Comparison of ENCODE assay signal across 8 cellular contexts in genomic region chr5:177426566-177427210, GRCh38. TPM values are rescaled to one million over a fixed set of nuclear protein-coding genes. Genes with fewer than 3 reads are reported as not detected.
DNase-seq lines count a peak whose midpoint lies in the region; ATAC-seq and TF ChIP-seq lines count a peak whose summit lies in the region.

Gene GRK6 (plus strand): TSS chr5:177426676. CDS start chr5:177426846, 170 bp downstream.

- H3K4me3 ChIP-seq in suprapubic skin, result peak within 1 kb of the TSS; percentile 87

- H3K4me1 ChIP-seq in suprapubic skin, result peaks cover 56% of the 10 kb centered on the region

- in situ Hi-C loops in KBM-7 (cut with MboI; ENCODE audit: low pct_unique_long_range_greater_than_20kb, low sequenced_read_pairs), result no loop called here

- no peak for TF ChIP-seq EP300 in suprapubic skin (IDR thresholded peaks at IDR 0.05)

- peak; percentile 55 to 87 for TF ChIP-seq POLR2A in suprapubic skin (IDR thresholded peaks at IDR 0.05)

- peaks cover 5% of the 10 kb centered on the region for H3K36me3 ChIP-seq in suprapubic skin

- no peaks in the 10 kb centered on the region for H3K27me3 ChIP-seq in suprapubic skin

- H3K27ac ChIP-seq in suprapubic skin, result peak within 1 kb of the TSS; percentile 92

- ATAC-seq in GM21529 (IDR thresholded peaks at IDR 0.05; ENCODE audit: unreplicated experiment), result peak; percentile 8

- DNase-seq in Daoy (ENCODE audit: low read depth) (peak; percentile 59), KBM-7 (peak; percentile 28), mesenteric fat pad (ENCODE audit: low spot score) (no peak), suprapubic skin (ENCODE audit: low spot score in 2 of 2) (peak in 1 of 2 donors; percentile 80), SW 1271 (lab: John Stamatoyannopoulos, UW) (no peak)
- DNase-seq in activated CD4-positive, alpha-beta T cell treated with anti-CD3 and anti-CD28 coated beads, Interleukin-2, amount 50 U/mL, for 4 hours, result peak; percentile 49 to 58
- peak; percentile 49 for DNase-seq in effector CD8-positive, alpha-beta T cell (lab: John Stamatoyannopoulos, UW)

- H3K9me3 ChIP-seq in suprapubic skin, result no peaks in the 10 kb centered on the region

- 1% methylated on average over 39 of the region's 82 CpGs for WGBS in suprapubic skin

- TF ChIP-seq CTCF in suprapubic skin (IDR thresholded peaks at IDR 0.05), result no peak

RNA-seq across cellular contexts. Expression of gene GRK6, which starts in this region (rescaled TPM):
- total RNA-seq in Daoy (2014; rRNA removed; shearing (Covaris generic)), result 67.3 and 71.8 TPM in 2 replicates
- 30.1 TPM for total RNA-seq in mesenteric fat pad
- total RNA-seq in suprapubic skin, result 10 to 100 TPM; 29.1 to 62.2 (median 37.1) TPM

Comparison
In these comparisons a context has a peak if more than half of its experiments do, and no peak if none do; other contexts are left out.
1. DNase-seq: peak in Daoy (single experiment), KBM-7 (single experiment), activated CD4-positive, alpha-beta T cell treated with anti-CD3 and anti-CD28 coated beads, Interleukin-2, amount 50 U/mL, for 4 hours (2 of 2) and effector CD8-positive, alpha-beta T cell (single experiment); none in mesenteric fat pad (single experiment) and SW 1271 (0 of 2).